In the genomic region with DNA sequence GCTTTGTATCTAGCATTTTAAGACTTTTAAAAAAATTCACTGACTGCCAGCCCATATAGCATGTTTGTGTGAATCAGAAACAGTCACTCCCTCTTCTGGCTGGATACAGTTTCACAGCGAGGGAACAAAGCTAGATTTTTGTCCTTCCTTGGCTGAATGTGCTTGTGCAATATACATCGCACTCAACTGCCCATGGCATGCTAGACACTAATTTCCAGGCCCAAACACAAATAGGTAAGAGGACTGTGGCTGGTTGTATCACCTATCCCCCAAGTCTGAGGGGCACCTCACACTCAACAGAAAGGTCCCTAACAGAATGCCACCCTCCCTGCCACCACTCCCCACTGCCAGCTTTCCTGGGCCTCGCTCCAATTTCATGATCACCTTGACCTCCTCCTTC, we compare ENCODE assay signal across 1 cellular context.
TF ChIP-seq lines count a peak whose summit lies in the region.

No MANE protein-coding gene starts in this region.

TF ChIP-seq in HepG2, 621 proteins besides CTCF, POLR2A, EP300 and RAD21 (continues in another document):
- TF ChIP-seq SPEN (CRISPR knock-in tag; IDR thresholded peaks at IDR 0.05; ENCODE audit: low read depth), result no peak
- TF ChIP-seq, protein P1, sequence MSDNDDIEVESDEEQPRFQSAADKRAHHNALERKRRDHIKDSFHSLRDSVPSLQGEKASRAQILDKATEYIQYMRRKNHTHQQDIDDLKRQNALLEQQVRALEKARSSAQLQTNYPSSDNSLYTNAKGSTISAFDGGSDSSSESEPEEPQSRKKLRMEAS (IDR thresholded peaks at IDR 0.05), result no peak
- TF ChIP-seq KLF9 (CRISPR knock-in tag; IDR thresholded peaks at IDR 0.05; ENCODE audit: low read depth), result no peak
- TF ChIP-seq, protein P2, sequence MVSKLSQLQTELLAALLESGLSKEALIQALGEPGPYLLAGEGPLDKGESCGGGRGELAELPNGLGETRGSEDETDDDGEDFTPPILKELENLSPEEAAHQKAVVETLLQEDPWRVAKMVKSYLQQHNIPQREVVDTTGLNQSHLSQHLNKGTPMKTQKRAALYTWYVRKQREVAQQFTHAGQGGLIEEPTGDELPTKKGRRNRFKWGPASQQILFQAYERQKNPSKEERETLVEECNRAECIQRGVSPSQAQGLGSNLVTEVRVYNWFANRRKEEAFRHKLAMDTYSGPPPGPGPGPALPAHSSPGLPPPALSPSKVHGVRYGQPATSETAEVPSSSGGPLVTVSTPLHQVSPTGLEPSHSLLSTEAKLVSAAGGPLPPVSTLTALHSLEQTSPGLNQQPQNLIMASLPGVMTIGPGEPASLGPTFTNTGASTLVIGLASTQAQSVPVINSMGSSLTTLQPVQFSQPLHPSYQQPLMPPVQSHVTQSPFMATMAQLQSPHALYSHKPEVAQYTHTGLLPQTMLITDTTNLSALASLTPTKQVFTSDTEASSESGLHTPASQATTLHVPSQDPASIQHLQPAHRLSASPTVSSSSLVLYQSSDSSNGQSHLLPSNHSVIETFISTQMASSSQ (IDR thresholded peaks at IDR 0.05; ENCODE audit: low read depth), result no peak
- TF ChIP-seq, protein P2 (CRISPR knock-in tag; IDR thresholded peaks at IDR 0.05; ENCODE audit: borderline replicate concordance), result no peak
- no peak for TF ChIP-seq NR1H2 (CRISPR knock-in tag; IDR thresholded peaks at IDR 0.05; ENCODE audit: borderline replicate concordance, low read depth)
- TF ChIP-seq, protein P3, sequence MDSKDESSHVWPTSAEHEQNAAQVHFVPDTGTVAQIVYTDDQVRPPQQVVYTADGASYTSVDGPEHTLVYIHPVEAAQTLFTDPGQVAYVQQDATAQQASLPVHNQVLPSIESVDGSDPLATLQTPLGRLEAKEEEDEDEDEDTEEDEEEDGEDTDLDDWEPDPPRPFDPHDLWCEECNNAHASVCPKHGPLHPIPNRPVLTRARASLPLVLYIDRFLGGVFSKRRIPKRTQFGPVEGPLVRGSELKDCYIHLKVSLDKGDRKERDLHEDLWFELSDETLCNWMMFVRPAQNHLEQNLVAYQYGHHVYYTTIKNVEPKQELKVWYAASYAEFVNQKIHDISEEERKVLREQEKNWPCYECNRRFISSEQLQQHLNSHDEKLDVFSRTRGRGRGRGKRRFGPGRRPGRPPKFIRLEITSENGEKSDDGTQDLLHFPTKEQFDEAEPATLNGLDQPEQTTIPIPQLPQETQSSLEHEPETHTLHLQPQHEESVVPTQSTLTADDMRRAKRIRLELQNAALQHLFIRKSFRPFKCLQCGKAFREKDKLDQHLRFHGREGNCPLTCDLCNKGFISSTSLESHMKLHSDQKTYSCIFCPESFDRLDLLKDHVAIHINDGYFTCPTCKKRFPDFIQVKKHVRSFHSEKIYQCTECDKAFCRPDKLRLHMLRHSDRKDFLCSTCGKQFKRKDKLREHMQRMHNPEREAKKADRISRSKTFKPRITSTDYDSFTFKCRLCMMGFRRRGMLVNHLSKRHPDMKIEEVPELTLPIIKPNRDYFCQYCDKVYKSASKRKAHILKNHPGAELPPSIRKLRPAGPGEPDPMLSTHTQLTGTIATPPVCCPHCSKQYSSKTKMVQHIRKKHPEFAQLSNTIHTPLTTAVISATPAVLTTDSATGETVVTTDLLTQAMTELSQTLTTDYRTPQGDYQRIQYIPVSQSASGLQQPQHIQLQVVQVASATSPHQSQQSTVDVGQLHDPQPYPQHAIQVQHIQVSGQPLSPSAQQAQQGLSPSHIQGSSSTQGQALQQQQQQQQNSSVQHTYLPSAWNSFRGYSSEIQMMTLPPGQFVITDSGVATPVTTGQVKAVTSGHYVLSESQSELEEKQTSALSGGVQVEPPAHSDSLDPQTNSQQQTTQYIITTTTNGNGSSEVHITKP (CRISPR knock-in tag; IDR thresholded peaks at IDR 0.05; ENCODE audit: low read depth), result no peak
- TF ChIP-seq GFI1 (CRISPR knock-in tag; IDR thresholded peaks at IDR 0.05; ENCODE audit: borderline replicate concordance), result peak; percentile 37; the same call in 1 of the 2 replicates
- TF ChIP-seq ZNF556 (CRISPR knock-in tag; IDR thresholded peaks at IDR 0.05; ENCODE audit: borderline replicate concordance), result no peak
- TF ChIP-seq MED13 (CRISPR knock-in tag; IDR thresholded peaks at IDR 0.05), result no peak
- TF ChIP-seq ARHGAP35 (CRISPR knock-in tag; IDR thresholded peaks at IDR 0.05; ENCODE audit: borderline replicate concordance), result no peak
- no peak for TF ChIP-seq ZNF10 (CRISPR knock-in tag; IDR thresholded peaks at IDR 0.05; ENCODE audit: borderline replicate concordance, low read depth)
- TF ChIP-seq, protein P4, sequence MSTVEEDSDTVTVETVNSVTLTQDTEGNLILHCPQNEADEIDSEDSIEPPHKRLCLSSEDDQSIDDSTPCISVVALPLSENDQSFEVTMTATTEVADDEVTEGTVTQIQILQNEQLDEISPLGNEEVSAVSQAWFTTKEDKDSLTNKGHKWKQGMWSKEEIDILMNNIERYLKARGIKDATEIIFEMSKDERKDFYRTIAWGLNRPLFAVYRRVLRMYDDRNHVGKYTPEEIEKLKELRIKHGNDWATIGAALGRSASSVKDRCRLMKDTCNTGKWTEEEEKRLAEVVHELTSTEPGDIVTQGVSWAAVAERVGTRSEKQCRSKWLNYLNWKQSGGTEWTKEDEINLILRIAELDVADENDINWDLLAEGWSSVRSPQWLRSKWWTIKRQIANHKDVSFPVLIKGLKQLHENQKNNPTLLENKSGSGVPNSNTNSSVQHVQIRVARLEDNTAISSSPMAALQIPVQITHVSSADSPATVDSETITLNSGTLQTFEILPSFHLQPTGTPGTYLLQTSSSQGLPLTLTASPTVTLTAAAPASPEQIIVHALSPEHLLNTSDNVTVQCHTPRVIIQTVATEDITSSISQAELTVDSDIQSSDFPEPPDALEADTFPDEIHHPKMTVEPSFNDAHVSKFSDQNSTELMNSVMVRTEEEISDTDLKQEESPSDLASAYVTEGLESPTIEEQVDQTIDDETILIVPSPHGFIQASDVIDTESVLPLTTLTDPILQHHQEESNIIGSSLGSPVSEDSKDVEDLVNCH (CRISPR knock-in tag; IDR thresholded peaks at IDR 0.05), result no peak
- TF ChIP-seq, protein P5, sequence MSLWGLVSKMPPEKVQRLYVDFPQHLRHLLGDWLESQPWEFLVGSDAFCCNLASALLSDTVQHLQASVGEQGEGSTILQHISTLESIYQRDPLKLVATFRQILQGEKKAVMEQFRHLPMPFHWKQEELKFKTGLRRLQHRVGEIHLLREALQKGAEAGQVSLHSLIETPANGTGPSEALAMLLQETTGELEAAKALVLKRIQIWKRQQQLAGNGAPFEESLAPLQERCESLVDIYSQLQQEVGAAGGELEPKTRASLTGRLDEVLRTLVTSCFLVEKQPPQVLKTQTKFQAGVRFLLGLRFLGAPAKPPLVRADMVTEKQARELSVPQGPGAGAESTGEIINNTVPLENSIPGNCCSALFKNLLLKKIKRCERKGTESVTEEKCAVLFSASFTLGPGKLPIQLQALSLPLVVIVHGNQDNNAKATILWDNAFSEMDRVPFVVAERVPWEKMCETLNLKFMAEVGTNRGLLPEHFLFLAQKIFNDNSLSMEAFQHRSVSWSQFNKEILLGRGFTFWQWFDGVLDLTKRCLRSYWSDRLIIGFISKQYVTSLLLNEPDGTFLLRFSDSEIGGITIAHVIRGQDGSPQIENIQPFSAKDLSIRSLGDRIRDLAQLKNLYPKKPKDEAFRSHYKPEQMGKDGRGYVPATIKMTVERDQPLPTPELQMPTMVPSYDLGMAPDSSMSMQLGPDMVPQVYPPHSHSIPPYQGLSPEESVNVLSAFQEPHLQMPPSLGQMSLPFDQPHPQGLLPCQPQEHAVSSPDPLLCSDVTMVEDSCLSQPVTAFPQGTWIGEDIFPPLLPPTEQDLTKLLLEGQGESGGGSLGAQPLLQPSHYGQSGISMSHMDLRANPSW (CRISPR knock-in tag; IDR thresholded peaks at IDR 0.05; ENCODE audit: borderline replicate concordance), result no peak
- 0 out of 2 replicates have a peak, but pooled peaks have one; percentile 17 for TF ChIP-seq FOSL2 (CRISPR knock-in tag; IDR thresholded peaks at IDR 0.05)
- TF ChIP-seq STAT5B (CRISPR knock-in tag; IDR thresholded peaks at IDR 0.05), result no peak
- TF ChIP-seq, protein P6, sequence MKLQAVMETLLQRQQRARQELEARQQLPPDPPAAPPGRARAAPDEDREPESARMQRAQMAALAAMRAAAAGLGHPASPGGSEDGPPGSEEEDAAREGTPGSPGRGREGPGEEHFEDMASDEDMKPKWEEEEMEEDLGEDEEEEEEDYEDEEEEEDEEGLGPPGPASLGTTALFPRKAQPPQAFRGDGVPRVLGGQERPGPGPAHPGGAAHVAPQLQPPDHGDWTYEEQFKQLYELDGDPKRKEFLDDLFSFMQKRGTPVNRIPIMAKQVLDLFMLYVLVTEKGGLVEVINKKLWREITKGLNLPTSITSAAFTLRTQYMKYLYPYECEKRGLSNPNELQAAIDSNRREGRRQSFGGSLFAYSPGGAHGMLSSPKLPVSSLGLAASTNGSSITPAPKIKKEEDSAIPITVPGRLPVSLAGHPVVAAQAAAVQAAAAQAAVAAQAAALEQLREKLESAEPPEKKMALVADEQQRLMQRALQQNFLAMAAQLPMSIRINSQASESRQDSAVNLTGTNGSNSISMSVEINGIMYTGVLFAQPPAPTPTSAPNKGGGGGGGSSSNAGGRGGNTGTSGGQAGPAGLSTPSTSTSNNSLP (IDR thresholded peaks at IDR 0.05; ENCODE audit: low read depth, low read length), result 0 out of 2 replicates have a peak, but pooled peaks have one; percentile 40
- TF ChIP-seq SOX6 (IDR thresholded peaks at IDR 0.05), result no peak
- no peak for TF ChIP-seq SOX6 (CRISPR knock-in tag; IDR thresholded peaks at IDR 0.05)
- TF ChIP-seq SUZ12 (IDR thresholded peaks at IDR 0.05; ENCODE audit: low read depth, low read length), result no peak
- TF ChIP-seq, protein P7, sequence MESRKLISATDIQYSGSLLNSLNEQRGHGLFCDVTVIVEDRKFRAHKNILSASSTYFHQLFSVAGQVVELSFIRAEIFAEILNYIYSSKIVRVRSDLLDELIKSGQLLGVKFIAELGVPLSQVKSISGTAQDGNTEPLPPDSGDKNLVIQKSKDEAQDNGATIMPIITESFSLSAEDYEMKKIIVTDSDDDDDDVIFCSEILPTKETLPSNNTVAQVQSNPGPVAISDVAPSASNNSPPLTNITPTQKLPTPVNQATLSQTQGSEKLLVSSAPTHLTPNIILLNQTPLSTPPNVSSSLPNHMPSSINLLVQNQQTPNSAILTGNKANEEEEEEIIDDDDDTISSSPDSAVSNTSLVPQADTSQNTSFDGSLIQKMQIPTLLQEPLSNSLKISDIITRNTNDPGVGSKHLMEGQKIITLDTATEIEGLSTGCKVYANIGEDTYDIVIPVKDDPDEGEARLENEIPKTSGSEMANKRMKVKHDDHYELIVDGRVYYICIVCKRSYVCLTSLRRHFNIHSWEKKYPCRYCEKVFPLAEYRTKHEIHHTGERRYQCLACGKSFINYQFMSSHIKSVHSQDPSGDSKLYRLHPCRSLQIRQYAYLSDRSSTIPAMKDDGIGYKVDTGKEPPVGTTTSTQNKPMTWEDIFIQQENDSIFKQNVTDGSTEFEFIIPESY (CRISPR knock-in tag; IDR thresholded peaks at IDR 0.05), result no peak
- TF ChIP-seq HNRNPLL (IDR thresholded peaks at IDR 0.05; ENCODE audit: low read depth, low read length, poor library complexity, severe bottlenecking), result no peak
- no peak for TF ChIP-seq ZBTB20 (CRISPR knock-in tag; IDR thresholded peaks at IDR 0.05; ENCODE audit: borderline replicate concordance, low read depth)
- no peak for TF ChIP-seq ZNF607 (CRISPR knock-in tag; IDR thresholded peaks at IDR 0.05; ENCODE audit: borderline replicate concordance)
- TF ChIP-seq TBP (CRISPR knock-in tag; IDR thresholded peaks at IDR 0.05), result no peak
- no peak for TF ChIP-seq SMAD1 (CRISPR knock-in tag; IDR thresholded peaks at IDR 0.05; ENCODE audit: borderline replicate concordance, low read depth)
- no peak for TF ChIP-seq TMF1 (CRISPR knock-in tag; IDR thresholded peaks at IDR 0.05; ENCODE audit: low read depth)
- no peak for TF ChIP-seq SOX5 (CRISPR knock-in tag; IDR thresholded peaks at IDR 0.05; ENCODE audit: borderline replicate concordance)
- no peak for TF ChIP-seq ZNF644 (CRISPR knock-in tag; IDR thresholded peaks at IDR 0.05; ENCODE audit: low read depth)
- no peak for TF ChIP-seq GTF2F1 (IDR thresholded peaks at IDR 0.05; ENCODE audit: low read length)
- no peak for TF ChIP-seq REXO4 (CRISPR knock-in tag; IDR thresholded peaks at IDR 0.05; ENCODE audit: borderline replicate concordance)
- TF ChIP-seq, protein P8, sequence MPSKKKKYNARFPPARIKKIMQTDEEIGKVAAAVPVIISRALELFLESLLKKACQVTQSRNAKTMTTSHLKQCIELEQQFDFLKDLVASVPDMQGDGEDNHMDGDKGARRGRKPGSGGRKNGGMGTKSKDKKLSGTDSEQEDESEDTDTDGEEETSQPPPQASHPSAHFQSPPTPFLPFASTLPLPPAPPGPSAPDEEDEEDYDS (CRISPR knock-in tag; IDR thresholded peaks at IDR 0.05), result peak; percentile 28; the same call in 1 of the 2 replicates
- TF ChIP-seq TRIM24 (CRISPR knock-in tag; IDR thresholded peaks at IDR 0.05), result no peak
- TF ChIP-seq, protein P9, sequence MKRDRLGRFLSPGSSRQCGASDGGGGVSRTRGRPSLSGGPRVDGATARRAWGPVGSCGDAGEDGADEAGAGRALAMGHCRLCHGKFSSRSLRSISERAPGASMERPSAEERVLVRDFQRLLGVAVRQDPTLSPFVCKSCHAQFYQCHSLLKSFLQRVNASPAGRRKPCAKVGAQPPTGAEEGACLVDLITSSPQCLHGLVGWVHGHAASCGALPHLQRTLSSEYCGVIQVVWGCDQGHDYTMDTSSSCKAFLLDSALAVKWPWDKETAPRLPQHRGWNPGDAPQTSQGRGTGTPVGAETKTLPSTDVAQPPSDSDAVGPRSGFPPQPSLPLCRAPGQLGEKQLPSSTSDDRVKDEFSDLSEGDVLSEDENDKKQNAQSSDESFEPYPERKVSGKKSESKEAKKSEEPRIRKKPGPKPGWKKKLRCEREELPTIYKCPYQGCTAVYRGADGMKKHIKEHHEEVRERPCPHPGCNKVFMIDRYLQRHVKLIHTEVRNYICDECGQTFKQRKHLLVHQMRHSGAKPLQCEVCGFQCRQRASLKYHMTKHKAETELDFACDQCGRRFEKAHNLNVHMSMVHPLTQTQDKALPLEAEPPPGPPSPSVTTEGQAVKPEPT (CRISPR knock-in tag; IDR thresholded peaks at IDR 0.05; ENCODE audit: low read depth), result no peak
- TF ChIP-seq PAWR (CRISPR knock-in tag; IDR thresholded peaks at IDR 0.05; ENCODE audit: borderline replicate concordance), result no peak
- TF ChIP-seq ZNF468 (CRISPR knock-in tag; IDR thresholded peaks at IDR 0.05), result no peak
